8 cellular contexts compared by ENCODE assay signal in the genomic region with DNA sequence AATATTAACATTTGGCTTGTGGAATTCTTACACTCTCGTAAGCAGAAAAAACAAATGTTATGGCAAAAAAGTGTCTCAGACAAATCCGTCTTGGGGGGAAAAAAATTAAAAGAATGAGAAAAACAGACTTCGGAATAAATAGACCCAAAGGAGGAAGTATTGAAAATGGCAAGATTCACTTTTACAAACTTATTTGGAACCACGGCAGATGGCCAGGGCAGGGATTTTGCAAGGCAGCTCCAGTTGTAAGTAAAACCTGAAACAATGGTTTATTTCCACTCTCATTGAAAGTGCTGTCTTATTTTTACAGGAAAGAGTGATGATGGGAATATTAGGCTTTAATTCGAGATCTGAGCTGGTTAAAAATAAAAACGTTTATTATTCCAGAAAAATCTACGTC. TPM values are rescaled to one million over a fixed set of nuclear protein-coding genes. Genes with fewer than 3 reads are reported as not detected.
DNase-seq lines count a peak whose midpoint lies in the region; ATAC-seq and TF ChIP-seq lines count a peak whose summit lies in the region.

No MANE protein-coding gene starts in this region.

- H3K4me1 Mint-ChIP-seq in activated T-cell treated with anti-CD3 and anti-CD28 coated beads, Interleukin-2, amount 50 U/mL, for 4 hours (ENCODE audit: low read depth): peaks cover 11% of the 10 kb centered on the region
- peaks cover 10% of the 10 kb centered on the region for H3K4me1 Mint-ChIP-seq in activated CD8-positive, alpha-beta T cell treated with anti-CD3 and anti-CD28 coated beads, Interleukin-2, amount 10 ng/mL, durations not matched to agents 7 days and 5 days (ENCODE audit: low read depth)

- no peaks in the 10 kb centered on the region for H3K27me3 Mint-ChIP-seq in activated T-cell treated with anti-CD3 and anti-CD28 coated beads, Interleukin-2, amount 50 U/mL, for 4 hours (ENCODE audit: low read depth)
- H3K27me3 Mint-ChIP-seq in activated CD8-positive, alpha-beta T cell treated with anti-CD3 and anti-CD28 coated beads, Interleukin-2, amount 10 ng/mL, durations not matched to agents 7 days and 5 days (ENCODE audit: low read depth): no peaks in the 10 kb centered on the region

- H3K4me3 Mint-ChIP-seq in activated T-cell treated with anti-CD3 and anti-CD28 coated beads, Interleukin-2, amount 50 U/mL, for 4 hours: peak overlapping the region; percentile 86
- peak overlapping the region; percentile 84 for H3K4me3 Mint-ChIP-seq in activated CD8-positive, alpha-beta T cell treated with anti-CD3 and anti-CD28 coated beads, Interleukin-2, amount 10 ng/mL, durations not matched to agents 7 days and 5 days

- peak overlapping the region; percentile 67 to 81 for H3K4me3 ChIP-seq in tibial artery

- no peak for TF ChIP-seq CTCF in tibial artery (IDR thresholded peaks at IDR 0.05)

- no peak for ATAC-seq in activated T-cell treated with anti-CD3 and anti-CD28 coated beads, Interleukin-2, amount 50 U/mL, for 4 hours
- no peak for ATAC-seq in activated CD8-positive, alpha-beta T cell treated with anti-CD3 and anti-CD28 coated beads, Interleukin-2, amount 10 ng/mL, durations not matched to agents 7 days and 5 days

- CTCF ChIA-PET in activated CD8-positive, alpha-beta T cell treated with anti-CD3 and anti-CD28 coated beads, Interleukin-2, amount 10 ng/mL, durations not matched to agents 7 days and 5 days (lab: Charles Lee): interaction anchor here (3.3 kb wide), 1 partner anchor 249 kb away, joined by 12 read pairs; no protein-coding TSS in a partner anchor

- H3K27me3 ChIP-seq in tibial artery: no peaks in the 10 kb centered on the region

- POLR2A ChIA-PET in activated CD8-positive, alpha-beta T cell treated with anti-CD3 and anti-CD28 coated beads, Interleukin-2, amount 10 ng/mL, durations not matched to agents 7 days and 5 days (lab: Charles Lee): interaction anchor here (1.9 kb wide), 1 partner anchor 286 kb away, joined by 10 read pairs; a partner anchor contains a TSS

- H3K27ac ChIP-seq in tibial artery: peak overlapping the region; percentile 100

- intact Hi-C loops in tibial artery (cut with DNase I; ENCODE audit: low total_unique reads): loop anchor here (10.0 kb wide), 2 partner anchors 248 to 282 kb away; a partner anchor contains a TSS

- no peaks in the 10 kb centered on the region for H3K36me3 ChIP-seq in tibial artery

- H3K9me3 ChIP-seq in tibial artery: no peaks in the 10 kb centered on the region

- no peaks in the 10 kb centered on the region for H3K36me3 Mint-ChIP-seq in activated T-cell treated with anti-CD3 and anti-CD28 coated beads, Interleukin-2, amount 50 U/mL, for 4 hours (ENCODE audit: insufficient read depth)
- H3K36me3 Mint-ChIP-seq in activated CD8-positive, alpha-beta T cell treated with anti-CD3 and anti-CD28 coated beads, Interleukin-2, amount 10 ng/mL, durations not matched to agents 7 days and 5 days (ENCODE audit: low read depth): no peaks in the 10 kb centered on the region

- no peaks in the 10 kb centered on the region for H3K9me3 Mint-ChIP-seq in activated T-cell treated with anti-CD3 and anti-CD28 coated beads, Interleukin-2, amount 50 U/mL, for 4 hours
- H3K9me3 Mint-ChIP-seq in activated CD8-positive, alpha-beta T cell treated with anti-CD3 and anti-CD28 coated beads, Interleukin-2, amount 10 ng/mL, durations not matched to agents 7 days and 5 days (ENCODE audit: insufficient read depth): no peaks in the 10 kb centered on the region

- DNase-seq in activated T-cell treated with anti-CD3 and anti-CD28 coated beads, Interleukin-2, amount 50 U/mL, for 4 hours: no peak
- no peak for DNase-seq in activated T-cell treated with anti-CD3 and anti-CD28 coated beads, Interleukin-2, amount 50 U/mL, for 1 hour
- DNase-seq in activated CD8-positive, alpha-beta T cell treated with anti-CD3 and anti-CD28 coated beads, Interleukin-2, amount 10 ng/mL, durations not matched to agents 7 days and 5 days: no peak
- DNase-seq in medulla oblongata (ENCODE audit: extremely low spot score) (peak; percentile 16), tibial artery (peak in 1 of 2 donors; percentile 38), activated gamma-delta T cell treated with Interleukin-2 at 50 U/mL for 16 hours (no peak), T-helper 1 cell (no peak), kidney glomerular epithelial cell (lab: John Stamatoyannopoulos, UW) (no peak)

- no peak overlapping the region for H3K27ac Mint-ChIP-seq in activated CD8-positive, alpha-beta T cell treated with anti-CD3 and anti-CD28 coated beads, Interleukin-2, amount 10 ng/mL, durations not matched to agents 7 days and 5 days

- H3K4me1 ChIP-seq in tibial artery: peaks cover 7 to 49% (median 28%) of the 10 kb centered on the region in 4 donors

RNA-seq across cellular contexts. Expression of a gene that starts 1.5 kb away (rescaled TPM):
- total RNA-seq in activated T-cell treated with anti-CD3 and anti-CD28 coated beads, Interleukin-2, amount 50 U/mL, for 4 hours: 1 to 10 TPM in 2 of 3 donors, under 1 TPM in 1; 0.96 to 1.3 (median 1.2) TPM
- total RNA-seq in activated CD8-positive, alpha-beta T cell treated with anti-CD3 and anti-CD28 coated beads, Interleukin-2, amount 10 ng/mL, durations not matched to agents 7 days and 5 days: 1 to 10 TPM; 2.3 to 2.6 TPM
